8 cellular contexts compared by ENCODE assay signal in the genomic region with DNA sequence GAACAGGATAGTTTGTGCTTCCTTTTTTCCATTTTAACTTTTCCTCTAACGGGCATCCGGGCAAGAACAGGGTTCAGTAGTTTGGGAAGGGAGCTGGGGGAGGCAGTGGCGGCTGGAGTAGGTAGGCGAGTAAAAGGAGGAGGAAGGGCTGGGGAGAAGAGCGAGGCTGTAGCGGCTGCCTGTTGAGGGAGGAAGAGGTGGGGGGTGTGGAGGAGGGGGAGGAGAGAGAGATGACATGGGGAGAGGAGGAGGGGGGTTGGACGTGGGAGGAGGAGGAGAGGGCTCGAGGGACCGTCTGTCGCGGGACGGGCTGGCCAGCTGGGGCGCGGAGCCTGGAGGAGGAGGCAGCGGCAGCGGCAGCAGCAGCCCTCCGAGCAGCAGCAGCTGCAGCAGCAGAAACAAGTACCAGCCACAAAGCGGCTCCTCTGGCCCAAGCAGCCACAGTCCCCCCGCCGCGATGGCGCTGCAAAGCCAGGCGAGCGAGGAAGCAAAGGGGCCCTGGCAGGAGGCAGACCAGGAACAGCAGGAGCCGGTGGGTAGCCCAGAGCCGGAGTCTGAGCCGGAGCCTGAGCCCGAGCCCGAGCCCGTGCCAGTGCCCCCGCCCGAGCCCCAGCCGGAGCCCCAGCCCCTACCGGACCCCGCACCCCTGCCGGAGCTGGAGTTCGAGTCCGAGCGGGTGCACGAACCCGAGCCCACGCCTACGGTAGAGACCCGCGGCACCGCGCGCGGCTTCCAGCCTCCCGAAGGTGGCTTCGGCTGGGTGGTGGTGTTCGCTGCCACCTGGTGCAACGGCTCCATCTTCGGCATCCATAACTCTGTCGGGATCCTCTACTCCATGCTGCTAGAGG. TPM values are rescaled to one million over a fixed set of nuclear protein-coding genes. Genes with fewer than 3 reads are reported as not detected.
DNase-seq lines count a peak whose midpoint lies in the region; ATAC-seq and TF ChIP-seq lines count a peak whose summit lies in the region.

Gene SLC16A2 (plus strand): TSS at position 313 of the 848 bp plus-strand sequence. CDS start 145 bp downstream, at position 458.

- TF ChIP-seq CTCF in MM.1S (IDR thresholded peaks at IDR 0.05; ENCODE audit: low read length), result no peak
- TF ChIP-seq CTCF in OCI-LY7 (conservative IDR thresholded peaks at IDR 0.05; ENCODE audit: low read length), result no peak

- H3K36me3 ChIP-seq in MM.1S (replicated peaks; ENCODE audit: insufficient read depth, low read length) (no peaks in the 10 kb centered on the region), OCI-LY7 (ENCODE audit: insufficient read depth, low read length) (no peaks in the 10 kb centered on the region)

- H3K4me3 ChIP-seq in MM.1S (ENCODE audit: low read length), result peak within 1 kb of the TSS; percentile 68
- H3K4me3 ChIP-seq in OCI-LY7 (ENCODE audit: low read depth, low read length, poor library complexity, severe bottlenecking), result no peak within 1 kb of the TSS

- in situ Hi-C loops in G401 (cut with HindIII; ENCODE audit: low sequenced_read_pairs), result no loop called here

- peak; percentile 68 for ATAC-seq in left lobe of liver
- no peak for ATAC-seq in HG02798 (IDR thresholded peaks at IDR 0.05; ENCODE audit: poor library complexity, unreplicated experiment)

- H2AFZ ChIP-seq in MM.1S (ENCODE audit: low read length) (peak within 1 kb of the TSS; percentile 78), OCI-LY7 (ENCODE audit: low read length) (no peak within 1 kb of the TSS)

- H3K4me1 ChIP-seq in MM.1S (ENCODE audit: low read length) (no peaks in the 10 kb centered on the region), OCI-LY7 (ENCODE audit: insufficient read depth, low read length, poor library complexity, severe bottlenecking) (no peaks in the 10 kb centered on the region)

- H4K20me1 ChIP-seq in MM.1S (ENCODE audit: insufficient read depth, low read length), result no peaks in the 10 kb centered on the region
- H4K20me1 ChIP-seq in OCI-LY7 (ENCODE audit: insufficient read depth, low read length), result no peaks in the 10 kb centered on the region

- H3K79me2 ChIP-seq in MM.1S (ENCODE audit: low read length), result no peaks in the 10 kb centered on the region
- H3K79me2 ChIP-seq in OCI-LY7 (ENCODE audit: insufficient read depth, low read depth, low read length), result no peaks in the 10 kb centered on the region

- BruUV-seq in OCI-LY7 (replicated peaks; lab: Mats Ljungman, UMichigan), result no TSS peak

- no peak within 1 kb of the TSS for H3K27ac ChIP-seq in MM.1S (ENCODE audit: low read length)
- H3K27ac ChIP-seq in OCI-LY7 (ENCODE audit: low read depth, low read length, poor library complexity, severe bottlenecking), result no peak within 1 kb of the TSS

- H3K9ac ChIP-seq in MM.1S (ENCODE audit: low read length), result peak within 1 kb of the TSS; percentile 49

- peak within 1 kb of the TSS; percentile 71 for H3K4me2 ChIP-seq in MM.1S (ENCODE audit: low read depth, low read length)
- no peak within 1 kb of the TSS for H3K4me2 ChIP-seq in OCI-LY7 (ENCODE audit: low read length)

- DNase-seq in G401 (ENCODE audit: low spot score), result peak; percentile 73
- DNase-seq in MM.1S, result peak; percentile 57
- DNase-seq in activated CD4-positive, alpha-beta T cell treated with anti-CD3 and anti-CD28 coated beads for 4 hours, result peak; percentile 29 to 32
- DNase-seq in dermis blood vessel endothelial cell, result peak; percentile 30
- peak; percentile 79 for DNase-seq in left lobe of liver (ENCODE audit: low spot score)
- peak; percentile 9 to 29 for DNase-seq in stimulated activated CD4-positive, alpha-beta T cell treated with anti-CD3 and anti-CD28 coated beads, Interleukin-1b, Interleukin-23, amount 100 ng/mL, for 4 hours (ENCODE audit: low read depth in 2 of 2)
- DNase-seq in OCI-LY7 (ENCODE audit: low spot score), result no peak

- H3F3A ChIP-seq in MM.1S (ENCODE audit: insufficient read depth, low read length), result no peaks in the 10 kb centered on the region

- CTCF ChIA-PET in OCI-LY7 (lab: Charles Lee; ENCODE audit: unreplicated experiment), result no interaction called here

- POLR2A ChIA-PET in OCI-LY7 (lab: Charles Lee), result no interaction called here

- intact Hi-C loops in OCI-LY7 (cut with micrococcal nuclease; ENCODE audit: unreplicated experiment), result no loop called here

- H3K9me2 ChIP-seq in MM.1S (replicated peaks; ENCODE audit: insufficient read depth, low read length) (no peaks in the 10 kb centered on the region), OCI-LY7 (ENCODE audit: insufficient read depth, low read length) (no peaks in the 10 kb centered on the region)

- no peaks in the 10 kb centered on the region for H3K9me3 ChIP-seq in MM.1S (replicated peaks; ENCODE audit: insufficient read depth, low read length)
- no peaks in the 10 kb centered on the region for H3K9me3 ChIP-seq in OCI-LY7 (ENCODE audit: low read length)

- no peaks in the 10 kb centered on the region for H3K27me3 ChIP-seq in MM.1S (replicated peaks; ENCODE audit: insufficient read depth, low read length)

RNA-seq across cellular contexts. Expression of gene SLC16A2, which starts in this region (rescaled TPM):
- 10.5 and 13.5 TPM in 2 replicates for total RNA-seq in G401 (2014; rRNA removed; shearing (Covaris generic))
- total RNA-seq in dermis blood vessel endothelial cell (0.70 and 1.0 TPM in 2 replicates), left lobe of liver (65.6 TPM), OCI-LY7 (2022) (not detected in 2 replicates)
- not detected in 2 replicates for total RNA-seq in OCI-LY7 (2014; rRNA removed; shearing (Covaris generic))
